9 cellular contexts compared by ENCODE assay signal in the genomic region with DNA sequence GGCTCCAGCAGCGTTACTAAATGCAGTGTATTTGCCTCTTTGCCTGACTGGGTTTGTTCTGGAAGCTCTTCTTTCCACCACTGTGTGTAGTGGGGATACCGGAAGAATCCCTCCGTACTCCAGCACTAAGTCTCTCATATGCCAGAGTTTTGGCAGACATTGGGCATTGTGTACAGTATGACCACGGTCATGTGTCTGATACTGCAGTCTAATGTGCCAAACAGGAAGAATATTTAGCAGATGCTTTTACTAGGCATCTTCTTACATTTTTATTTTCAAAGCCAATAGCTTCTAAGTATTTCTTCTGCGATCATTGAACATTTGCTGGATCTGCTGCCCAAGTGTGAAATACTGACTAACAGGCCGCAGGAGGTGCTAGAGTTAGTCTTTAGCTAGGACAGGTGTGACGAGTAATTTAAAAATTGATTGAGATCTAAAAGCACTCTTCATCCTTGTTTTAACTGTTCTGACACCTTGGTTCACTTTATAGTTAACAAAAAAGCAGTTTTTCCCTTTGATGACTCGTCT. TPM values are rescaled to one million over a fixed set of nuclear protein-coding genes. Genes with fewer than 3 reads are reported as not detected.
DNase-seq lines count a peak whose midpoint lies in the region; ATAC-seq and TF ChIP-seq lines count a peak whose summit lies in the region.
"Had no signal": no experiment of that assay in that cellular context is flagged by ENCODE, and none has a peak within 500 bp of the region (broad histone marks: within the 10 kb centered on the region; RNA-seq: fewer than 3 reads in every experiment).

No MANE protein-coding gene starts in this region.

- POLR2A ChIA-PET in T-cell (lab: Charles Lee) (interaction anchor here in 1 of 2 donors (0.5 kb wide), 1 partner anchor 15 kb away, joined by 3 read pairs; no protein-coding TSS in a partner anchor), HEK293T (lab: Yijun Ruan, JAX) (no interaction called here)

- CTCF ChIA-PET in T-cell (lab: Charles Lee) (no interaction called here), HEK293T (lab: Yijun Ruan, JAX) (no interaction called here)

- H3K36me3 Mint-ChIP-seq in T-cell (no peaks in the 10 kb centered on the region), progenitor cell of endocrine pancreas (ENCODE audit: insufficient read depth) (no peaks in the 10 kb centered on the region)
- H3K36me3 Mint-ChIP-seq: activated naive CD4-positive, alpha-beta T cell treated with anti-CD3 and anti-CD28 coated beads, Interleukin-2, amount 50 U/mL, for 72 hours had no signal

- H3K4me3 Mint-ChIP-seq in T-cell (peak overlapping the region; percentile 62 to 67 (median 66)), progenitor cell of endocrine pancreas (ENCODE audit: low read depth) (peak overlapping the region; percentile 72)

- H3K4me1 Mint-ChIP-seq in T-cell = peaks cover 10 to 20% (median 20%) of the 10 kb centered on the region in 3 donors
- peaks cover 16% of the 10 kb centered on the region for H3K4me1 Mint-ChIP-seq in progenitor cell of endocrine pancreas (ENCODE audit: low read depth)

- peak in 1 of 4 experiments; percentile 19 for ATAC-seq in T-cell (replicated peaks in 1 of 4)

- peak; percentile 66 for DNase-seq in NCI-H748 (lab: John Stamatoyannopoulos, UW; ENCODE audit: unreplicated experiment)
- no peak for DNase-seq in NCI-H748 treated with DMSO at 0.1 percent for 48 hours (lab: John Stamatoyannopoulos, UW)
- DNase-seq in T-cell = no peak
- DNase-seq in germinal center (ENCODE audit: low spot score) = peak; percentile 3
- DNase-seq in progenitor cell of endocrine pancreas (ENCODE audit: low spot score, unreplicated experiment) = no peak
- no peak for DNase-seq in iPS-NIHi7 (ENCODE audit: extremely low spot score)
- no peak for DNase-seq in 8988T
- DNase-seq in HEK293T (ENCODE audit: extremely low spot score) = no peak

- H3K27ac Mint-ChIP-seq in T-cell = no peak overlapping the region
- H3K27ac Mint-ChIP-seq in progenitor cell of endocrine pancreas = no peak overlapping the region
- H3K27ac Mint-ChIP-seq: activated naive CD4-positive, alpha-beta T cell treated with anti-CD3 and anti-CD28 coated beads, Interleukin-2, amount 50 U/mL, for 72 hours had no signal

- H3K27me3 Mint-ChIP-seq in T-cell = peaks cover 35 to 53% of the 10 kb centered on the region in 2 donors
- peaks cover 68% of the 10 kb centered on the region for H3K27me3 Mint-ChIP-seq in progenitor cell of endocrine pancreas

- no peak for TF ChIP-seq CTCF in progenitor cell of endocrine pancreas (IDR thresholded peaks at IDR 0.05; ENCODE audit: unreplicated experiment)

- H3K9me3 Mint-ChIP-seq in T-cell (no peaks in the 10 kb centered on the region), progenitor cell of endocrine pancreas (ENCODE audit: low read depth) (no peaks in the 10 kb centered on the region)
- H3K9me3 Mint-ChIP-seq: activated naive CD4-positive, alpha-beta T cell treated with anti-CD3 and anti-CD28 coated beads, Interleukin-2, amount 50 U/mL, for 72 hours had no signal

TF ChIP-seq in HEK293T, 16 proteins besides CTCF, POLR2A, EP300 and RAD21:
- TF ChIP-seq FOXM1 (IDR thresholded peaks at IDR 0.05; ENCODE audit: borderline replicate concordance) = no peak
- TF ChIP-seq ARNT (IDR thresholded peaks at IDR 0.05) = no peak
- TF ChIP-seq HDGF (IDR thresholded peaks at IDR 0.05; ENCODE audit: borderline replicate concordance) = no peak
- TF ChIP-seq FOXK2 (IDR thresholded peaks at IDR 0.05) = no peak
- no peak for TF ChIP-seq TARDBP (IDR thresholded peaks at IDR 0.05)
- no peak for TF ChIP-seq CTBP1 (IDR thresholded peaks at IDR 0.05; ENCODE audit: borderline replicate concordance)
- TF ChIP-seq SP1 (IDR thresholded peaks at IDR 0.05) = no peak
- no peak for TF ChIP-seq LEF1 (IDR thresholded peaks at IDR 0.05; ENCODE audit: borderline replicate concordance)
- no peak for TF ChIP-seq SUZ12 (IDR thresholded peaks at IDR 0.05)
- no peak for TF ChIP-seq L3MBTL2 (conservative IDR thresholded peaks at IDR 0.05)
- TF ChIP-seq ELF4 (IDR thresholded peaks at IDR 0.05) = no peak
- TF ChIP-seq BHLHE40 (IDR thresholded peaks at IDR 0.05; ENCODE audit: borderline replicate concordance) = no peak
- no peak for TF ChIP-seq ZNF384 (IDR thresholded peaks at IDR 0.05)
- TF ChIP-seq FOXA1 (IDR thresholded peaks at IDR 0.05) = no peak
- TF ChIP-seq, protein P1, sequence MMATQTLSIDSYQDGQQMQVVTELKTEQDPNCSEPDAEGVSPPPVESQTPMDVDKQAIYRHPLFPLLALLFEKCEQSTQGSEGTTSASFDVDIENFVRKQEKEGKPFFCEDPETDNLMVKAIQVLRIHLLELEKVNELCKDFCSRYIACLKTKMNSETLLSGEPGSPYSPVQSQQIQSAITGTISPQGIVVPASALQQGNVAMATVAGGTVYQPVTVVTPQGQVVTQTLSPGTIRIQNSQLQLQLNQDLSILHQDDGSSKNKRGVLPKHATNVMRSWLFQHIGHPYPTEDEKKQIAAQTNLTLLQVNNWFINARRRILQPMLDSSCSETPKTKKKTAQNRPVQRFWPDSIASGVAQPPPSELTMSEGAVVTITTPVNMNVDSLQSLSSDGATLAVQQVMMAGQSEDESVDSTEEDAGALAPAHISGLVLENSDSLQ (IDR thresholded peaks at IDR 0.05) = no peak
- no peak for TF ChIP-seq NFRKB (IDR thresholded peaks at IDR 0.05)

RNA-seq across cellular contexts. Expression of a gene that starts 0.7 kb away (rescaled TPM):
- total RNA-seq in T-cell (under 1 TPM in 4 of 5 donors, not detected in 1; 0.09 to 0.56 (median 0.36) TPM), progenitor cell of endocrine pancreas (3.1 TPM in 2 replicates)

Comparison
In these comparisons a context has a peak if more than half of its experiments do, and no peak if none do; other contexts are left out.
1. DNase-seq: peak in NCI-H748 (single experiment) and germinal center (single experiment); none in NCI-H748 treated with DMSO at 0.1 percent for 48 hours (single experiment), T-cell (0 of 34), progenitor cell of endocrine pancreas (single experiment), iPS-NIHi7 (single experiment), 8988T (single experiment) and HEK293T (single experiment).